Comparison of ENCODE assay signal across 1 cellular context in genomic region chr14:89378119-89378518, GRCh38.
TF ChIP-seq lines count a peak whose summit lies in the region.

No MANE protein-coding gene starts in this region.

TF ChIP-seq in SK-N-SH treated with all-trans-retinoic acid at 6 μM for 48 hours, 23 proteins besides CTCF, POLR2A, EP300 and RAD21 (continued from another document):
- no peak for TF ChIP-seq PATZ1 (CRISPR knock-in tag; IDR thresholded peaks at IDR 0.05; ENCODE audit: borderline replicate concordance)
- no peak for TF ChIP-seq ZNF8 (CRISPR knock-in tag; IDR thresholded peaks at IDR 0.05)
- no peak for TF ChIP-seq BACH2 (CRISPR knock-in tag; IDR thresholded peaks at IDR 0.05; ENCODE audit: borderline replicate concordance)
- TF ChIP-seq TSHZ2 (CRISPR knock-in tag; IDR thresholded peaks at IDR 0.05) = no peak
- TF ChIP-seq ESRRG (CRISPR knock-in tag; IDR thresholded peaks at IDR 0.05) = no peak
- no peak for TF ChIP-seq ISL1 (CRISPR knock-in tag; IDR thresholded peaks at IDR 0.05)
- no peak for TF ChIP-seq TCF4 (CRISPR knock-in tag; IDR thresholded peaks at IDR 0.05; ENCODE audit: borderline replicate concordance)
- no peak for TF ChIP-seq CSDC2 (CRISPR knock-in tag; IDR thresholded peaks at IDR 0.05)
- no peak for TF ChIP-seq ZFP3 (CRISPR knock-in tag; IDR thresholded peaks at IDR 0.05)
